In the genomic region with DNA sequence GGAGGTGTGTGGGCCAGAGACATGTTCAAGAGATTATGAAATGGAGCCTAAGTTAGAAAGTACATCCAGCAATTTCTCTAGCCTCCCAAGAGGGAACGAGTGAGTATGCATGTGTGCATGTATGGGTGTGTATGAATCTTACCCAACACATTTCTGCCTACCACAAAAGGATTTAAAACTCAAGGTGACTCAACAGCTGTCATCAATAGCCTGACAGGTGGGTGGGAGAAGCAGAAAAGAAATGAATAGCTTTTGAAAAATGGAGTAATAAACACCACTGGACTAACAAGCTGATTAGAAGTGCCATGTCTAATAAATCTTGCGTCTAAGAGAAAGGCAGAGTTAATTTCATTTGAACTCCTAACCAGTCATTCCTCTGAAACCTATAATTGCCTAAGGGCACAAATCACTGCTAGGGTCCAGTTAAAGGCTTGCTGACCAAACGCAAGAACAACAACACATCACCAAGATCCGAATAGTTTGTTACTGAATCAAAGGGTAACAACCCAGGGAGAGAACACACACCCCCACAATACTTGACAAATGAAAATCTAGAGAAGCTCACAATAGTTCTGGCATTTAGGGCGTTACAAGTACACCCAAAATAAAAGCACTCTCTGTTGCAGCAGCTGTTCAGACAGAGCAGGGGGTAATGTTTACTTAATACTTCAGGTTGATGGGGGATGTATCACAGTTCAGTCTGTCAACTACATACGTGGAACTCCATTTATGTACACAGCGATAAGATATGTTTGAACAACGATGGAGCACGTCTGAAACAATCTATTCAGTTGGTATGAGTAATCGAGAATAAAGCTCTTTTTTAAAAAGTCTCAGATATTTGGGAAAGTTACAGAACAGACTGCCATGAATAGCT, we compare ENCODE assay signal across 8 cellular contexts. TPM values are rescaled to one million over a fixed set of nuclear protein-coding genes. Genes with fewer than 3 reads are reported as not detected.
DNase-seq lines count a peak whose midpoint lies in the region; ATAC-seq and TF ChIP-seq lines count a peak whose summit lies in the region.

No MANE protein-coding gene starts in this region.

- in situ Hi-C loops in KBM-7 (cut with MboI; ENCODE audit: low pct_unique_long_range_greater_than_20kb, low sequenced_read_pairs) = no loop called here

- no peaks in the 10 kb centered on the region for H3K27me3 ChIP-seq in PC-3 (ENCODE audit: low read length)
- no peaks in the 10 kb centered on the region for H3K27me3 ChIP-seq in esophagus (ENCODE audit: control insufficient read depth in 1 of 2, insufficient read depth in 2 of 2, low read length in 2 of 2)

- H3K9me2 ChIP-seq in PC-3 (replicated peaks; ENCODE audit: low read length) = no peaks in the 10 kb centered on the region

- H3K79me2 ChIP-seq in PC-3 (ENCODE audit: low read length) = peaks cover 51% of the 10 kb centered on the region

- 29 to 30% methylated on average over 10 of the region's 10 CpGs for WGBS in esophagus, 2 donors

- H3K36me3 ChIP-seq in PC-3 (ENCODE audit: low read depth, low read length) = peaks cover 12% of the 10 kb centered on the region
- peaks cover 0 to 2% of the 10 kb centered on the region in 2 donors for H3K36me3 ChIP-seq in esophagus (ENCODE audit: control insufficient read depth in 2 of 2, insufficient read depth in 2 of 2, low read length in 1 of 2)

- no peak for TF ChIP-seq CTCF in PC-3 (conservative IDR thresholded peaks at IDR 0.05; ENCODE audit: low read depth, low read length)

- H2AFZ ChIP-seq in PC-3 (ENCODE audit: low read length) = no peak overlapping the region

- H4K20me1 ChIP-seq in PC-3 (ENCODE audit: low read length) = no peaks in the 10 kb centered on the region

- CTCF ChIA-PET in PC-3 (lab: Charles Lee) = interaction anchor here (0.6 to 2.6 kb wide), 4 partner anchors 9 to 160 kb away, joined by 3 to 10 read pairs (median 4); no protein-coding TSS in a partner anchor

- ATAC-seq in PC-3 (peak; percentile 45), GM21381 (IDR thresholded peaks at IDR 0.05; ENCODE audit: unreplicated experiment) (no peak)

- POLR2A ChIA-PET in PC-3 (lab: Charles Lee; ENCODE audit: unreplicated experiment) = interaction anchor here (0.6 kb wide), 2 partner anchors 14 to 830 kb away, joined by 3 read pairs; no protein-coding TSS in a partner anchor

- peaks cover 10% of the 10 kb centered on the region for H3F3A ChIP-seq in PC-3 (ENCODE audit: low read length, unreplicated experiment)

- intact Hi-C loops in PC-3 (cut with micrococcal nuclease) = loop anchor here (1.0 to 2.0 kb wide), 3 partner anchors 50 to 103 kb away; no protein-coding TSS in a partner anchor

- H3K9me3 ChIP-seq in PC-3 (ENCODE audit: low read length) (no peaks in the 10 kb centered on the region), esophagus (ENCODE audit: control insufficient read depth in 2 of 2, insufficient read depth in 1 of 2, low read depth in 1 of 2, low read length in 1 of 2) (no peaks in the 10 kb centered on the region)

- BruUV-seq in PC-3 (replicated peaks; lab: Mats Ljungman, UMichigan) = no TSS peak

- H3K9ac ChIP-seq in PC-3 (ENCODE audit: low read length) = peak overlapping the region; percentile 95

- peaks cover 33% of the 10 kb centered on the region for H3K4me1 ChIP-seq in PC-3 (ENCODE audit: insufficient read depth, low read length)
- peaks cover 7% of the 10 kb centered on the region in 2 donors for H3K4me1 ChIP-seq in esophagus (ENCODE audit: control insufficient read depth in 2 of 2, insufficient read depth in 2 of 2, low read length in 1 of 2)

- DNase-seq in stimulated activated CD4-positive, alpha-beta T cell treated with anti-CD3 and anti-CD28 coated beads, Interleukin-4, amount 100 ng/mL, for 24 hours = peak; percentile 36
- no peak for DNase-seq in stimulated activated CD4-positive, alpha-beta T cell treated with anti-CD3 and anti-CD28 coated beads, Interleukin-15, amount 100 ng/mL, for 24 hours
- peak; percentile 85 for DNase-seq in PC-3
- DNase-seq in skeletal muscle cell (ENCODE audit: low read depth) = peak; percentile 70
- DNase-seq in KBM-7 = no peak
- no peak for DNase-seq in cerebellar cortex (ENCODE audit: low spot score)

- H3K27ac ChIP-seq in PC-3 (ENCODE audit: low read length) = peak overlapping the region; percentile 91
- peak overlapping the region; percentile 88 to 97 for H3K27ac ChIP-seq in esophagus (ENCODE audit: low read depth in 2 of 2, low read length in 1 of 2)

- H3K4me3 ChIP-seq in PC-3 (ENCODE audit: low read length) (peak overlapping the region; percentile 78), esophagus (ENCODE audit: low read depth in 1 of 2, low read length in 2 of 2) (peak overlapping the region in 1 of 2 donors; percentile 83), skeletal muscle cell (ENCODE audit: low read depth, low read length) (peak overlapping the region; percentile 86)

- peak overlapping the region; percentile 96 for H3K4me2 ChIP-seq in PC-3 (ENCODE audit: low read length)

RNA-seq across cellular contexts. Expression of gene KIAA0319L, which starts 1.4 kb away (rescaled TPM):
- 20.9 and 26.7 TPM in 2 replicates for total RNA-seq in PC-3 (2014; rRNA removed)
- polyA plus RNA-seq in esophagus = 10 to 100 TPM; 12.8 to 16.7 TPM

RNA-seq across cellular contexts. Expression of gene NCDN, which starts 1.8 kb away (rescaled TPM):
- 25.2 and 30.2 TPM in 2 replicates for total RNA-seq in PC-3 (2014; rRNA removed)
- polyA plus RNA-seq in esophagus = 1 to 10 TPM; 4.6 to 8.3 TPM

RNA-seq across cellular contexts. Expression of gene TFAP2E, which starts 17.3 kb away (rescaled TPM):
- 0.26 and 1.4 TPM in 2 replicates for total RNA-seq in PC-3 (2014; rRNA removed)
- polyA plus RNA-seq in esophagus = 1 to 10 TPM in 1 of 2 donors, under 1 TPM in 1; 0.87 to 1.0 TPM

Comparison
In these comparisons a context has a peak if more than half of its experiments do, and no peak if none do; other contexts are left out.
1. DNase-seq: peak in stimulated activated CD4-positive, alpha-beta T cell treated with anti-CD3 and anti-CD28 coated beads, Interleukin-4, amount 100 ng/mL, for 24 hours (single experiment), PC-3 (single experiment) and skeletal muscle cell (single experiment); none in stimulated activated CD4-positive, alpha-beta T cell treated with anti-CD3 and anti-CD28 coated beads, Interleukin-15, amount 100 ng/mL, for 24 hours (single experiment), KBM-7 (single experiment) and cerebellar cortex (single experiment).